ENCODE assay signal across 1 cellular context in the genomic region with DNA sequence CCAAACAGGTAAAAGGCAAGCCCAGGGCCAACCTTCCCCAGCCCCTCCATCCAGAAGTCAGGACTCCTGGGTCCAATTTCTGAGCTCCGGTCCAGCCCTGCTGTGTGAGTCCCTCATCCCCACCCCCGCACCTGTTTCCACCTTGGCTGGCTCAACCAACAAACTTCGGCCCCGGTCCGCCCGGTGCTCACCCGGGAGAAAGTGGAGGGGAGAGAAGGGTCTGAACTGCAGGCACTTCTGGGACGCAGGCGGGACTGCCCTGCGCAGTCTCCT.
TF ChIP-seq lines count a peak whose summit lies in the region.

No MANE protein-coding gene starts in this region.

TF ChIP-seq in IMR-90, 13 proteins besides CTCF, POLR2A, EP300 and RAD21:
- TF ChIP-seq RCOR1 (IDR thresholded peaks at IDR 0.05; ENCODE audit: insufficient replicate concordance, low read length) (no peak), FOS (IDR thresholded peaks at IDR 0.05; ENCODE audit: low read depth, low read length) (no peak), RFX5 (IDR thresholded peaks at IDR 0.05; ENCODE audit: low read depth, low read length) (no peak), CHD1 (IDR thresholded peaks at IDR 0.05; ENCODE audit: low read depth, low read length) (no peak), MAFK (IDR thresholded peaks at IDR 0.05; ENCODE audit: low read depth, low read length) (no peak), MXI1 (IDR thresholded peaks at IDR 0.05; ENCODE audit: borderline replicate concordance, low read depth, low read length) (no peak), SMC3 (IDR thresholded peaks at IDR 0.05; ENCODE audit: low read depth, low read length) (no peak), CEBPB (IDR thresholded peaks at IDR 0.05; ENCODE audit: low read depth, low read length) (no peak), MAZ (IDR thresholded peaks at IDR 0.05; ENCODE audit: borderline replicate concordance, low read depth, low read length) (no peak), BHLHE40 (IDR thresholded peaks at IDR 0.05; ENCODE audit: low read depth, low read length) (no peak), NFE2L2 (IDR thresholded peaks at IDR 0.05; ENCODE audit: low read depth, low read length) (no peak), USF2 (IDR thresholded peaks at IDR 0.05; ENCODE audit: low read depth, low read length) (no peak), ELK1 (IDR thresholded peaks at IDR 0.05; ENCODE audit: borderline replicate concordance, low read depth, low read length) (no peak)
